ENCODE assay signal across 1 cellular context in the genomic region with DNA sequence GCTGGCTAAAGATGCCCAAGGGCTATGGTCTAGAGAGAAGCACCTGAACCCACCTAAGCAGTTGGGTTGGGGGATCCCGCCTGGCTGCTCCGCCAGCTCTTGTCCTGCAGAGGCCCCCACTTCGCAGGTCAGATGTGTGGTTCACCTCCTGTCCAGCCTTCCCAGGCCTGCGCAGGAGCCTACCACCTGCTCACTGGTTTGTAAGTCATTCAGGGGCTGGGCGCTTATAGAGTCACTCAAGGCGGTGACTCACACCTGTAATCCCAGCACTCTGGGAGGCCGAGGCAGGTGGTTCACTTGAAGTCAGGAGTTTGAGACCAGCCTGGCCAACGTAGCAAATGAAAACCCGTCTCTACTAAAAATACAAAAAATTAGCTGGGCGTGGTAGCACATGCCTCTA.
TF ChIP-seq lines count a peak whose summit lies in the region.

No MANE protein-coding gene starts in this region.

TF ChIP-seq in H1, 55 proteins besides CTCF, POLR2A, EP300 and RAD21:
- no peak for TF ChIP-seq KDM4A (IDR thresholded peaks at IDR 0.05; ENCODE audit: low read depth, low read length, severe bottlenecking)
